1 cellular context compared by ENCODE assay signal in genomic region chr16:28548306-28548802, GRCh38.
TF ChIP-seq lines count a peak whose summit lies in the region.

No MANE protein-coding gene starts in this region.

TF ChIP-seq in IMR-90, 13 proteins besides CTCF, POLR2A, EP300 and RAD21 (continued from another document):
- TF ChIP-seq CHD1 (IDR thresholded peaks at IDR 0.05; ENCODE audit: low read depth, low read length) = no peak
- no peak for TF ChIP-seq SMC3 (IDR thresholded peaks at IDR 0.05; ENCODE audit: low read depth, low read length)
- TF ChIP-seq MAFK (IDR thresholded peaks at IDR 0.05; ENCODE audit: low read depth, low read length) = no peak
- TF ChIP-seq NFE2L2 (IDR thresholded peaks at IDR 0.05; ENCODE audit: low read depth, low read length) = no peak
- no peak for TF ChIP-seq CEBPB (IDR thresholded peaks at IDR 0.05; ENCODE audit: low read depth, low read length)
- TF ChIP-seq MXI1 (IDR thresholded peaks at IDR 0.05; ENCODE audit: borderline replicate concordance, low read depth, low read length) = no peak
